11 cellular contexts compared by ENCODE assay signal in genomic region chr4:152594981-152595916, GRCh38. TPM values are rescaled to one million over a fixed set of nuclear protein-coding genes. Genes with fewer than 3 reads are reported as not detected.
DNase-seq lines count a peak whose midpoint lies in the region; ATAC-seq, FAIRE-seq and TF ChIP-seq lines count a peak whose summit lies in the region.
"Had no signal": no experiment of that assay in that cellular context is flagged by ENCODE, and none has a peak within 500 bp of the region (broad histone marks: within the 10 kb centered on the region; RNA-seq: fewer than 3 reads in every experiment).

No MANE protein-coding gene starts in this region.

- no peaks in the 10 kb centered on the region for H3K27me3 ChIP-seq in KMS-11 (ENCODE audit: insufficient read depth, low read depth)
- H3K27me3 ChIP-seq in vagina: no peaks in the 10 kb centered on the region

- no peaks in the 10 kb centered on the region for H3K79me2 ChIP-seq in KMS-11 (ENCODE audit: insufficient read depth, low read depth)

- no peaks in the 10 kb centered on the region; the same call in 1 of the 2 replicates for H4K20me1 ChIP-seq in KMS-11 (ENCODE audit: insufficient read depth)

- DNase-seq in GM12891 (ENCODE audit: insufficient read length, low spot score) (no peak), astrocyte of the hippocampus (ENCODE audit: low read depth, low spot score) (peak; percentile 34), foreskin melanocyte (no peak), vagina (ENCODE audit: extremely low spot score in 2 of 2) (no peak), cerebellum (ENCODE audit: low spot score) (no peak)
- DNase-seq: DND-41 had no signal

- peaks cover 24% of the 10 kb centered on the region for H3K4me1 ChIP-seq in KMS-11 (ENCODE audit: low read depth, poor library complexity, severe bottlenecking)
- H3K4me1 ChIP-seq in vagina: peaks cover 13% of the 10 kb centered on the region

- H3K4me3 ChIP-seq in KMS-11 (IDR thresholded peaks at IDR 0.05; ENCODE audit: insufficient read depth, low read depth, low read length) (no peak overlapping the region), vagina (no peak overlapping the region)
- H3K4me3 ChIP-seq: K562, lung had no signal

- no peak overlapping the region for H2AFZ ChIP-seq in KMS-11 (ENCODE audit: low read depth)

- H3K36me3 ChIP-seq in KMS-11 (ENCODE audit: insufficient read depth): no peaks in the 10 kb centered on the region
- no peaks in the 10 kb centered on the region for H3K36me3 ChIP-seq in vagina

- peak; percentile 96 for FAIRE-seq in GM12891 (lab: Jason Lieb, UNC)
- FAIRE-seq: K562 had no signal

- peak; percentile 73 for ATAC-seq in GM21825 (IDR thresholded peaks at IDR 0.05; ENCODE audit: unreplicated experiment)
- ATAC-seq in HG02970 (IDR thresholded peaks at IDR 0.05; ENCODE audit: low FRiP score, unreplicated experiment): no peak
- ATAC-seq: K562 had no signal

- no peak overlapping the region for H3K9ac ChIP-seq in KMS-11

- TF ChIP-seq CTCF in KMS-11 (conservative IDR thresholded peaks at IDR 0.05; ENCODE audit: low read depth, low read length) (no peak), vagina (IDR thresholded peaks at IDR 0.05) (no peak)

- TF ChIP-seq POLR2A in GM12891 (IDR thresholded peaks at IDR 0.05; ENCODE audit: low read depth, low read length): no peak
- no peak for TF ChIP-seq POLR2A in vagina (IDR thresholded peaks at IDR 0.05)

- no peaks in the 10 kb centered on the region for H3K9me3 ChIP-seq in vagina

- peak overlapping the region; percentile 39; the same call in 1 of the 2 replicates for H3K4me2 ChIP-seq in KMS-11

- intact Hi-C loops in vagina (cut with DNase I): no loop called here

- peak overlapping the region; percentile 38; the same call in 1 of the 2 replicates for H3K27ac ChIP-seq in KMS-11
- no peak overlapping the region for H3K27ac ChIP-seq in vagina

TF ChIP-seq in GM12891, 5 proteins besides CTCF, POLR2A, EP300 and RAD21:
- peak; percentile 100 for TF ChIP-seq PAX5 (IDR thresholded peaks at IDR 0.05; ENCODE audit: insufficient read depth, low read length, severe bottlenecking)
- TF ChIP-seq TAF1 (IDR thresholded peaks at IDR 0.05; ENCODE audit: low read depth, low read length): no peak
- TF ChIP-seq POU2F2 (IDR thresholded peaks at IDR 0.05; ENCODE audit: low read depth, low read length): peak; percentile 75; the same call in 1 of the 2 replicates
TF ChIP-seq in GM12891: peak in this region for 2.

RNA-seq across cellular contexts. Expression of gene FBXW7, which starts 59.4 kb away (rescaled TPM):
- 47.7 TPM for polyA plus RNA-seq in GM12891 (2012; ENCODE audit: low read depth, missing spikeins)
- 61.1 TPM for total RNA-seq in vagina
- total RNA-seq in cerebellum: 107 TPM
